In the genomic region with DNA sequence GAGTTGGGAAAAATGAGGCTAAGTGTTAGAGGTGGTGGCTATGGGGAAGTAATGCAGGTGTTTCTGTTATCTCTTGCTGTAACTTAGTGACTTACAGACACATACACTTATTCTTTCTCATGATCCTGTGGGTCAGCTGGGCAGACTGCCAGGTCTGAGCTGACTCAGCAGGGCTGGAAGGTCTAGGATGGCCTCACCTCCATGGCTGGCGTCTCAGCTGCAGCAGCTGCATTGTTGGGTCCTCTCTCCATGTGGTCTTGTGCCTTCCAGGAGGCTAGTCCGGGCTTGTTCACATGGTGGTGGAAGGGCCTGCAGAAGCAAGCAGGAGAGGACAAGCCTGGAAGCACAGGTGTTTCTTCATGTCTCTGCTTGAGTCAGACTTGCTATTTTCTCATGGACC, we compare ENCODE assay signal across 8 cellular contexts.
DNase-seq lines count a peak whose midpoint lies in the region; ATAC-seq, FAIRE-seq and TF ChIP-seq lines count a peak whose summit lies in the region.

No MANE protein-coding gene starts in this region.

- no peak overlapping the region for H3K27ac ChIP-seq in pancreas
- no peak overlapping the region for H3K27ac ChIP-seq in H9 (ENCODE audit: insufficient read length, low read depth, low read length)

- H3K36me3 Mint-ChIP-seq in Calu3 (ENCODE audit: insufficient read depth, unreplicated experiment): no peaks in the 10 kb centered on the region
- no peaks in the 10 kb centered on the region for H3K36me3 Mint-ChIP-seq in brain
- H3K36me3 Mint-ChIP-seq in H9 (ENCODE audit: insufficient read depth in 1 of 3, low read depth in 3 of 3): no peaks in the 10 kb centered on the region; a peak in 1 of 7 replicates

- WGBS in pancreas, 2 donors: 19 to 41% methylated on average over 2 of the region's 2 CpGs
- no CpG with 5 or more reads among the region's 2 CpGs for WGBS in H9 (ENCODE audit: extremely low coverage, insufficient read length, low lambda C conversion rate)

- H2AFZ ChIP-seq in H9 (ENCODE audit: low read length): no peak overlapping the region

- no peak overlapping the region for H3K9ac ChIP-seq in H9 (ENCODE audit: extremely low read depth, insufficient read length, low read length)

- H3K27me3 ChIP-seq in pancreas: peaks cover 0 to 8% (median 0%) of the 10 kb centered on the region in 4 donors
- no peaks in the 10 kb centered on the region for H3K27me3 ChIP-seq in H9 (ENCODE audit: insufficient read depth, low read length)

- H2BK15ac ChIP-seq in H9 (ENCODE audit: low read depth, low read length): no peak overlapping the region

- H3T11ph ChIP-seq in H9 (ENCODE audit: low read length): no peak overlapping the region

- H3K4me1 ChIP-seq in pancreas: peaks cover 0 to 5% (median 0%) of the 10 kb centered on the region in 3 donors
- H3K4me1 ChIP-seq in H9 (ENCODE audit: insufficient read depth, low read length): peaks cover 8% of the 10 kb centered on the region; the same call in 1 of the 2 replicates

- no peak overlapping the region for H3K14ac ChIP-seq in H9 (ENCODE audit: insufficient read depth, low read length)

- H3K9me3 Mint-ChIP-seq in Calu3 (ENCODE audit: low read depth, unreplicated experiment) (no peaks in the 10 kb centered on the region), brain (no peaks in the 10 kb centered on the region), H9 (no peaks in the 10 kb centered on the region)

- H2BK120ac ChIP-seq in H9 (ENCODE audit: low read depth, low read length, poor library complexity, severe bottlenecking): no peak overlapping the region

- no peaks in the 10 kb centered on the region for H4K20me1 ChIP-seq in H9 (ENCODE audit: control insufficient read depth, insufficient read depth, insufficient read length)

- H3K4me3 Mint-ChIP-seq in Calu3 (ENCODE audit: low read depth, unreplicated experiment) (no peak overlapping the region), brain (peak overlapping the region in 3 of 5 experiments; percentile 32 to 57 (median 42)), H9 (no peak overlapping the region)

- no peaks in the 10 kb centered on the region for H3K23me2 ChIP-seq in H9 (ENCODE audit: insufficient read length, low read depth, low read length, poor library complexity, severe bottlenecking)

- TF ChIP-seq CTCF in Calu3 (IDR thresholded peaks at IDR 0.05; ENCODE audit: unreplicated experiment): no peak
- no peak for TF ChIP-seq CTCF in brain (conservative IDR thresholded peaks at IDR 0.05)
- TF ChIP-seq CTCF in pancreas (IDR thresholded peaks at IDR 0.05): no peak
- no peak for TF ChIP-seq CTCF in H9 (conservative IDR thresholded peaks at IDR 0.05)

- H3K79me1 ChIP-seq in H9 (ENCODE audit: insufficient read depth, low read depth, low read length, poor library complexity, severe bottlenecking): no peaks in the 10 kb centered on the region

- H3K4me1 Mint-ChIP-seq in Calu3 (ENCODE audit: low read depth, unreplicated experiment): peaks cover 49% of the 10 kb centered on the region
- H3K4me1 Mint-ChIP-seq in brain: peaks cover 76% of the 10 kb centered on the region
- H3K4me1 Mint-ChIP-seq in H9: peaks cover 72 to 75% of the 10 kb centered on the region in 2 experiments

- H3K4me3 ChIP-seq in pancreas: no peak overlapping the region

- no TSS peak for BruUV-seq in Calu3 (replicated peaks; lab: Mats Ljungman, UMichigan)

- H2BK12ac ChIP-seq in H9 (ENCODE audit: insufficient read length, low read depth, low read length): no peak overlapping the region

- intact Hi-C loops in Calu3 (cut with micrococcal nuclease; ENCODE audit: unreplicated experiment): no loop called here
- intact Hi-C loops in pancreas (cut with DNase I): no loop called here

- H3K27ac Mint-ChIP-seq in Calu3 (ENCODE audit: unreplicated experiment) (no peak overlapping the region), brain (peak overlapping the region in 4 of 5 experiments; percentile 56 to 97 (median 94)), H9 (peak overlapping the region in 1 of 3 experiments; percentile 70; a peak in 2 of 7 replicates)

- no peak overlapping the region for H2AK5ac ChIP-seq in H9 (ENCODE audit: insufficient read length, low read length)

- no peak overlapping the region for H4K8ac ChIP-seq in H9 (replicated peaks; ENCODE audit: insufficient read length, low read depth, low read length)

- peak; percentile 61 for ATAC-seq in GM21515 (IDR thresholded peaks at IDR 0.05; ENCODE audit: unreplicated experiment)
- peak; percentile 94 to 96 (median 95) for ATAC-seq in pancreas

- H3K56ac ChIP-seq in H9 (ENCODE audit: insufficient read length, low read depth, low read length): no peak overlapping the region

- DNase-seq in Calu3 (peak; percentile 84), HS-5 (ENCODE audit: low read depth) (peak; percentile 48), pancreas (peak; percentile 81 to 93 (median 86)), midbrain (lab: John Stamatoyannopoulos, UW) (no peak), H9 (no peak)
- no peak for DNase-seq in stimulated activated naive CD4-positive, alpha-beta T cell treated with Interleukin-2 at 50 U/mL for 16 hours (lab: John Stamatoyannopoulos, UW)

- FAIRE-seq in pancreas (lab: Jason Lieb, UNC): no peak

- no peaks in the 10 kb centered on the region for H3K79me2 ChIP-seq in H9 (ENCODE audit: insufficient read depth, low read length)

- H3K4me2 ChIP-seq in H9 (ENCODE audit: insufficient read depth, insufficient read length, low read length): no peak overlapping the region

- no peak overlapping the region for H4K5ac ChIP-seq in H9 (ENCODE audit: insufficient read length, low read depth, low read length)

- H3K18ac ChIP-seq in H9 (ENCODE audit: insufficient read length, low read depth, low read length): no peak overlapping the region

- CTCF ChIA-PET in Calu3 (lab: Charles Lee): interaction anchor here (0.6 kb wide), 1 partner anchor 74 kb away, joined by 3 read pairs; no protein-coding TSS in a partner anchor

- no peak overlapping the region for H2BK5ac ChIP-seq in H9 (ENCODE audit: insufficient read length, low read length)

- H2BK20ac ChIP-seq in H9 (ENCODE audit: low read depth, low read length, poor library complexity, severe bottlenecking): no peak overlapping the region

- no peaks in the 10 kb centered on the region for H3K36me3 ChIP-seq in pancreas

- no peak overlapping the region for H3K4ac ChIP-seq in H9 (ENCODE audit: low read depth, low read length)

- H4K91ac ChIP-seq in H9 (ENCODE audit: insufficient read length, low read depth, low read length): no peak overlapping the region

- H3K23ac ChIP-seq in H9 (ENCODE audit: insufficient read length, low read depth, low read length): no peak overlapping the region

- no peaks in the 10 kb centered on the region for H3K9me3 ChIP-seq in pancreas
- H3K9me3 ChIP-seq in H9 (ENCODE audit: control insufficient read depth, low read depth, low read length): no peaks in the 10 kb centered on the region

- H3K27me3 Mint-ChIP-seq in Calu3 (ENCODE audit: unreplicated experiment): no peaks in the 10 kb centered on the region
- peaks cover 6% of the 10 kb centered on the region for H3K27me3 Mint-ChIP-seq in brain
- H3K27me3 Mint-ChIP-seq in H9 (ENCODE audit: low read depth): no peaks in the 10 kb centered on the region

Comparison
In these comparisons a context has a peak if more than half of its experiments do, and no peak if none do; other contexts are left out.
1. DNase-seq: peak in Calu3 (single experiment), HS-5 (single experiment) and pancreas (6 of 6); none in stimulated activated naive CD4-positive, alpha-beta T cell treated with Interleukin-2 at 50 U/mL for 16 hours (single experiment), midbrain (single experiment) and H9 (single experiment).
2. H3K4me3 Mint-ChIP-seq: peak in brain (3 of 5); none in Calu3 (single experiment) and H9 (0 of 2).